Comparison of ENCODE assay signal across 11 cellular contexts in genomic region chr19:38304866-38305429, GRCh38. TPM values are rescaled to one million over a fixed set of nuclear protein-coding genes. Genes with fewer than 3 reads are reported as not detected.
A peak's percentile ranks its signal among the peaks of the same experiment; 100 is the strongest.
DNase-seq lines count a peak whose midpoint lies in the region; ATAC-seq lines count a peak whose summit lies in the region.
"Had no signal": no experiment of that assay in that cellular context is flagged by ENCODE, and none has a peak within 500 bp of the region (broad histone marks: within the 10 kb centered on the region; RNA-seq: fewer than 3 reads in every experiment).

No MANE protein-coding gene starts in this region.

- no peak overlapping the region for H2BK15ac ChIP-seq in mesendoderm (replicated peaks; ENCODE audit: low read depth)

- peak overlapping the region; percentile 38 for H3K4me2 ChIP-seq in mesendoderm (ENCODE audit: low read length)

- peak; percentile 97 for DNase-seq in ACHN
- DNase-seq in NCI-H2029 treated with DMSO at 0.1 percent for 48 hours (lab: John Stamatoyannopoulos, UW) = peak; percentile 31
- DNase-seq in dermis blood vessel endothelial cell = peak; percentile 64
- DNase-seq in mesendoderm = peak; percentile 94
- DNase-seq in NCI-H1436 treated with DMSO at 0.1 percent for 48 hours (lab: John Stamatoyannopoulos, UW) = no peak
- no peak for DNase-seq in medulla oblongata (ENCODE audit: extremely low spot score)
- DNase-seq in NOMO-1 treated with dmso at 0.1 percent for 144 hours (lab: John Stamatoyannopoulos, UW; ENCODE audit: unreplicated experiment) = no peak
- DNase-seq: stimulated activated CD4-positive, alpha-beta T cell treated with anti-CD3 and anti-CD28 coated beads, Interleukin-4, amount 100 ng/mL, for 1 hour had no signal

- H3K27ac ChIP-seq in mesendoderm (ENCODE audit: low read depth, low read length) = peak overlapping the region; percentile 22

- H3K4me3 ChIP-seq in mesendoderm (ENCODE audit: low read length) = no peak overlapping the region

- H3K79me2 ChIP-seq in mesendoderm (ENCODE audit: control insufficient read depth, insufficient read depth, low read length) = no peaks in the 10 kb centered on the region

- no peak overlapping the region for H4K8ac ChIP-seq in mesendoderm (ENCODE audit: low read depth, low read length)

- no peak overlapping the region for H4K5ac ChIP-seq in mesendoderm (ENCODE audit: low read length)

- H2AK5ac ChIP-seq in mesendoderm (ENCODE audit: low read length) = no peak overlapping the region

- H3K23ac ChIP-seq in mesendoderm (ENCODE audit: low read length) = no peak overlapping the region

- no peaks in the 10 kb centered on the region for H3K36me3 ChIP-seq in mesendoderm (ENCODE audit: control insufficient read depth, insufficient read depth, low read length)

- WGBS in mesendoderm (ENCODE audit: extremely low coverage, insufficient coverage, low lambda C conversion rate) = no CpG with 5 or more reads among the region's 29 CpGs

- H2BK120ac ChIP-seq in mesendoderm (ENCODE audit: low read depth, low read length) = no peak overlapping the region

- no peak overlapping the region for H2BK5ac ChIP-seq in mesendoderm (ENCODE audit: low read length)

- in situ Hi-C loops in ACHN (cut with HindIII; ENCODE audit: low pct_ligation_motif_present, low pct_unique_long_range_greater_than_20kb, low sequenced_read_pairs) = no loop called here

- no peak overlapping the region for H3K18ac ChIP-seq in mesendoderm (ENCODE audit: low read length)

- H3K4me1 ChIP-seq in mesendoderm (ENCODE audit: control insufficient read depth, low read depth, low read length) = no peaks in the 10 kb centered on the region

- H3K27me3 ChIP-seq in mesendoderm (ENCODE audit: insufficient read depth, low read length, poor library complexity) = no peaks in the 10 kb centered on the region

- ATAC-seq in HG03354 (IDR thresholded peaks at IDR 0.05; ENCODE audit: poor library complexity, severe bottlenecking, unreplicated experiment) = no peak

- H3K79me1 ChIP-seq in mesendoderm (ENCODE audit: low read length) = no peaks in the 10 kb centered on the region

- H3K9ac ChIP-seq in mesendoderm (ENCODE audit: low read length) = peak overlapping the region; percentile 70

- H3K4ac ChIP-seq in mesendoderm (ENCODE audit: low read depth, low read length) = no peak overlapping the region

- peak overlapping the region; percentile 82 for H3K56ac ChIP-seq in mesendoderm (ENCODE audit: low read length)

RNA-seq across cellular contexts. Expression of gene C19orf33, which starts 0.9 kb away (rescaled TPM):
- 14.8 TPM in 1 of 2 replicates, not detected in the other for total RNA-seq in dermis blood vessel endothelial cell
- polyA plus RNA-seq in mesendoderm (2013, experiment 1 of 2) = 13.7 TPM
- polyA plus RNA-seq in mesendoderm (2013, experiment 2 of 2) = 14.0 TPM
- total RNA-seq: fibroblast of lung, LHCN-M2 had no signal
- polyA plus RNA-seq: fibroblast of lung had no signal

RNA-seq across cellular contexts. Expression of gene YIF1B, which starts 10.8 kb away (rescaled TPM):
- total RNA-seq in dermis blood vessel endothelial cell = 76.6 and 97.3 TPM in 2 replicates
- polyA plus RNA-seq in mesendoderm (2013, experiment 1 of 2) = 47.5 TPM
- polyA plus RNA-seq in mesendoderm (2013, experiment 2 of 2) = 49.6 TPM

RNA-seq across cellular contexts. Expression of gene KCNK6, which starts 14.7 kb away (rescaled TPM):
- 8.7 and 10.2 TPM in 2 replicates for total RNA-seq in dermis blood vessel endothelial cell
- 4.2 TPM for polyA plus RNA-seq in mesendoderm (2013, experiment 1 of 2)
- 4.0 TPM for polyA plus RNA-seq in mesendoderm (2013, experiment 2 of 2)

RNA-seq across cellular contexts. Expression of gene CATSPERG, which starts 30.7 kb away (rescaled TPM):
- 2.0 and 6.1 TPM in 2 replicates for total RNA-seq in dermis blood vessel endothelial cell
- 0.07 TPM for polyA plus RNA-seq in mesendoderm (2013, experiment 1 of 2)
- polyA plus RNA-seq in mesendoderm (2013, experiment 2 of 2) = 0.20 TPM

RNA-seq across cellular contexts. Expression of gene SPINT2, which starts 40.6 kb away (rescaled TPM):
- 25.9 and 34.5 TPM in 2 replicates for total RNA-seq in dermis blood vessel endothelial cell
- polyA plus RNA-seq in mesendoderm (2013, experiment 1 of 2) = 134 TPM
- 134 TPM for polyA plus RNA-seq in mesendoderm (2013, experiment 2 of 2)

Comparison
In these comparisons a context has a peak if more than half of its experiments do, and no peak if none do; other contexts are left out.
1. DNase-seq: peak in ACHN (single experiment), NCI-H2029 treated with DMSO at 0.1 percent for 48 hours (single experiment), dermis blood vessel endothelial cell (single experiment) and mesendoderm (single experiment); none in NCI-H1436 treated with DMSO at 0.1 percent for 48 hours (single experiment), medulla oblongata (single experiment) and NOMO-1 treated with dmso at 0.1 percent for 144 hours (single experiment).